ENCODE assay signal across 1 cellular context in the genomic region with DNA sequence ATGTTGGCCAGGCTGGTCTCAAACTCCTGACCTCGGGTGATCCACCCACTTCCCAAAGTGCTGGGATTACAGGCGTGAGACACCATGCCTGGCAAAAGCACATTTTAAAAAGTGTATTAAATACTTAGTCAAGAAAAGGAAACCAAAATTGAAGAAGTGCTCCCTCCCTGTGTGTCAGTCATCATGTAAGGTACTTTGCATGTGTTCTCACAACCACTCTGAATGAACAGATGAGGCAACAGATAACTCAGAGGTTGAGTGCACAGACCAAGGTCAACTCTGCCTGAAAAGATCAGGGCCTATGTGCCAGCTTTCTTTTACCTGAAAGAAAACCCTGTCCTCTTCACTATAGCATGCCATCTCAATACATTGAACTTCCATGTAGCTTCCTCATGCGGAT.
TF ChIP-seq lines count a peak whose summit lies in the region.

No MANE protein-coding gene starts in this region.

TF ChIP-seq in H1, 55 proteins besides CTCF, POLR2A, EP300 and RAD21 (continued from another document):
- TF ChIP-seq, protein P1, sequence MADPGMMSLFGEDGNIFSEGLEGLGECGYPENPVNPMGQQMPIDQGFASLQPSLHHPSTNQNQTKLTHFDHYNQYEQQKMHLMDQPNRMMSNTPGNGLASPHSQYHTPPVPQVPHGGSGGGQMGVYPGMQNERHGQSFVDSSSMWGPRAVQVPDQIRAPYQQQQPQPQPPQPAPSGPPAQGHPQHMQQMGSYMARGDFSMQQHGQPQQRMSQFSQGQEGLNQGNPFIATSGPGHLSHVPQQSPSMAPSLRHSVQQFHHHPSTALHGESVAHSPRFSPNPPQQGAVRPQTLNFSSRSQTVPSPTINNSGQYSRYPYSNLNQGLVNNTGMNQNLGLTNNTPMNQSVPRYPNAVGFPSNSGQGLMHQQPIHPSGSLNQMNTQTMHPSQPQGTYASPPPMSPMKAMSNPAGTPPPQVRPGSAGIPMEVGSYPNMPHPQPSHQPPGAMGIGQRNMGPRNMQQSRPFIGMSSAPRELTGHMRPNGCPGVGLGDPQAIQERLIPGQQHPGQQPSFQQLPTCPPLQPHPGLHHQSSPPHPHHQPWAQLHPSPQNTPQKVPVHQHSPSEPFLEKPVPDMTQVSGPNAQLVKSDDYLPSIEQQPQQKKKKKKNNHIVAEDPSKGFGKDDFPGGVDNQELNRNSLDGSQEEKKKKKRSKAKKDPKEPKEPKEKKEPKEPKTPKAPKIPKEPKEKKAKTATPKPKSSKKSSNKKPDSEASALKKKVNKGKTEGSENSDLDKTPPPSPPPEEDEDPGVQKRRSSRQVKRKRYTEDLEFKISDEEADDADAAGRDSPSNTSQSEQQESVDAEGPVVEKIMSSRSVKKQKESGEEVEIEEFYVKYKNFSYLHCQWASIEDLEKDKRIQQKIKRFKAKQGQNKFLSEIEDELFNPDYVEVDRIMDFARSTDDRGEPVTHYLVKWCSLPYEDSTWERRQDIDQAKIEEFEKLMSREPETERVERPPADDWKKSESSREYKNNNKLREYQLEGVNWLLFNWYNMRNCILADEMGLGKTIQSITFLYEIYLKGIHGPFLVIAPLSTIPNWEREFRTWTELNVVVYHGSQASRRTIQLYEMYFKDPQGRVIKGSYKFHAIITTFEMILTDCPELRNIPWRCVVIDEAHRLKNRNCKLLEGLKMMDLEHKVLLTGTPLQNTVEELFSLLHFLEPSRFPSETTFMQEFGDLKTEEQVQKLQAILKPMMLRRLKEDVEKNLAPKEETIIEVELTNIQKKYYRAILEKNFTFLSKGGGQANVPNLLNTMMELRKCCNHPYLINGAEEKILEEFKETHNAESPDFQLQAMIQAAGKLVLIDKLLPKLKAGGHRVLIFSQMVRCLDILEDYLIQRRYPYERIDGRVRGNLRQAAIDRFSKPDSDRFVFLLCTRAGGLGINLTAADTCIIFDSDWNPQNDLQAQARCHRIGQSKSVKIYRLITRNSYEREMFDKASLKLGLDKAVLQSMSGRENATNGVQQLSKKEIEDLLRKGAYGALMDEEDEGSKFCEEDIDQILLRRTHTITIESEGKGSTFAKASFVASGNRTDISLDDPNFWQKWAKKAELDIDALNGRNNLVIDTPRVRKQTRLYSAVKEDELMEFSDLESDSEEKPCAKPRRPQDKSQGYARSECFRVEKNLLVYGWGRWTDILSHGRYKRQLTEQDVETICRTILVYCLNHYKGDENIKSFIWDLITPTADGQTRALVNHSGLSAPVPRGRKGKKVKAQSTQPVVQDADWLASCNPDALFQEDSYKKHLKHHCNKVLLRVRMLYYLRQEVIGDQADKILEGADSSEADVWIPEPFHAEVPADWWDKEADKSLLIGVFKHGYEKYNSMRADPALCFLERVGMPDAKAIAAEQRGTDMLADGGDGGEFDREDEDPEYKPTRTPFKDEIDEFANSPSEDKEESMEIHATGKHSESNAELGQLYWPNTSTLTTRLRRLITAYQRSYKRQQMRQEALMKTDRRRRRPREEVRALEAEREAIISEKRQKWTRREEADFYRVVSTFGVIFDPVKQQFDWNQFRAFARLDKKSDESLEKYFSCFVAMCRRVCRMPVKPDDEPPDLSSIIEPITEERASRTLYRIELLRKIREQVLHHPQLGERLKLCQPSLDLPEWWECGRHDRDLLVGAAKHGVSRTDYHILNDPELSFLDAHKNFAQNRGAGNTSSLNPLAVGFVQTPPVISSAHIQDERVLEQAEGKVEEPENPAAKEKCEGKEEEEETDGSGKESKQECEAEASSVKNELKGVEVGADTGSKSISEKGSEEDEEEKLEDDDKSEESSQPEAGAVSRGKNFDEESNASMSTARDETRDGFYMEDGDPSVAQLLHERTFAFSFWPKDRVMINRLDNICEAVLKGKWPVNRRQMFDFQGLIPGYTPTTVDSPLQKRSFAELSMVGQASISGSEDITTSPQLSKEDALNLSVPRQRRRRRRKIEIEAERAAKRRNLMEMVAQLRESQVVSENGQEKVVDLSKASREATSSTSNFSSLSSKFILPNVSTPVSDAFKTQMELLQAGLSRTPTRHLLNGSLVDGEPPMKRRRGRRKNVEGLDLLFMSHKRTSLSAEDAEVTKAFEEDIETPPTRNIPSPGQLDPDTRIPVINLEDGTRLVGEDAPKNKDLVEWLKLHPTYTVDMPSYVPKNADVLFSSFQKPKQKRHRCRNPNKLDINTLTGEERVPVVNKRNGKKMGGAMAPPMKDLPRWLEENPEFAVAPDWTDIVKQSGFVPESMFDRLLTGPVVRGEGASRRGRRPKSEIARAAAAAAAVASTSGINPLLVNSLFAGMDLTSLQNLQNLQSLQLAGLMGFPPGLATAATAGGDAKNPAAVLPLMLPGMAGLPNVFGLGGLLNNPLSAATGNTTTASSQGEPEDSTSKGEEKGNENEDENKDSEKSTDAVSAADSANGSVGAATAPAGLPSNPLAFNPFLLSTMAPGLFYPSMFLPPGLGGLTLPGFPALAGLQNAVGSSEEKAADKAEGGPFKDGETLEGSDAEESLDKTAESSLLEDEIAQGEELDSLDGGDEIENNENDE (IDR thresholded peaks at IDR 0.05; ENCODE audit: insufficient replicate concordance, low read length): no peak
- no peak for TF ChIP-seq KDM5A (IDR thresholded peaks at IDR 0.05; ENCODE audit: low read length)
- no peak for TF ChIP-seq CBX8 (IDR thresholded peaks at IDR 0.05; ENCODE audit: borderline replicate concordance, low read depth, low read length)
- TF ChIP-seq, protein P2, sequence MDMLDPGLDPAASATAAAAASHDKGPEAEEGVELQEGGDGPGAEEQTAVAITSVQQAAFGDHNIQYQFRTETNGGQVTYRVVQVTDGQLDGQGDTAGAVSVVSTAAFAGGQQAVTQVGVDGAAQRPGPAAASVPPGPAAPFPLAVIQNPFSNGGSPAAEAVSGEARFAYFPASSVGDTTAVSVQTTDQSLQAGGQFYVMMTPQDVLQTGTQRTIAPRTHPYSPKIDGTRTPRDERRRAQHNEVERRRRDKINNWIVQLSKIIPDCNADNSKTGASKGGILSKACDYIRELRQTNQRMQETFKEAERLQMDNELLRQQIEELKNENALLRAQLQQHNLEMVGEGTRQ (IDR thresholded peaks at IDR 0.05; ENCODE audit: low read length): no peak
- TF ChIP-seq TCF12 (IDR thresholded peaks at IDR 0.05; ENCODE audit: low read depth, low read length): no peak
